Comparison of ENCODE assay signal across 8 cellular contexts in the genomic region with DNA sequence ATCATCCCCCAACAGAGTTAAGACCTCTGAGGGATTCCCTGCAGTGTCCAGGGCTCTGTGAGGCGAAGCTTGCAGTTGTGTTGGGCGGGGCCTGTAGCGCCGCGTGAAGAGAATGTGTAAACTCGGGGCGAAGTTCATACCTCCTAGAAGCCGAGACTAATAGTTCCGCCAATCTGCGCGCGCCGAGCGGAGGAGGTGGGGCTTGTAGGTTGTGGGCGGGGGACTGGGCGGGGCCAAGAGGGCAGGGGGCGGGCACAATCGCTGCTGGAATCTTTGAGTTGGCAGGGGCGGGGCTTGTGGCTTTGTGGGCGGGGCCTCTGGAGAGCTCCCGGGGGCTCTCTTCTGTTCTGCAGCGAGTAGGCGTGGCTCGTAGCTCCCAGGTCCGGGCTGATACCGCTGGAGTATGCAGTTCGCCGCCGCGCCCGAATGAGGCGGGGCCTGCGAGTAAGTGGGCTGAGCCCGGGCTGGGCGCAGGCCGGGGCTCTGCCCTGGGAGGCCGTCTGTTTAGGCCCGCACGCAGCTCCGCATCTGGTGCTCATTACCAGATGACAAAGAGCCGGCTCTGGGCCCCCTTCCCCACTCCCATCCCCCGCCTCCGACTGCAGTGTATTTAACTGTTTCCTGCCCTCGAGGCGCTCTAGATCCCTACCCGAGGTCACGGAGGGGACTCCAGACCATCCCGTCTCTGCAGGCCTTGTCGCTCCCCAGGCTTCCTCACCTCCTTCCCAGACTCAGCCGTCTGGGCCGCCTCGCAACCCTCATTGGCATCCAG. TPM values are rescaled to one million over a fixed set of nuclear protein-coding genes. Genes with fewer than 3 reads are reported as not detected.
DNase-seq lines count a peak whose midpoint lies in the region; ATAC-seq and TF ChIP-seq lines count a peak whose summit lies in the region.

No MANE protein-coding gene starts in this region.

- H3K27ac Mint-ChIP-seq in activated T-cell treated with anti-CD3 and anti-CD28 coated beads, Interleukin-2, amount 50 U/mL, for 72 hours: peak overlapping the region; percentile 84

- peaks cover 41% of the 10 kb centered on the region for H3K4me1 Mint-ChIP-seq in activated T-cell treated with anti-CD3 and anti-CD28 coated beads, Interleukin-2, amount 50 U/mL, for 72 hours (ENCODE audit: low read depth)

- H3K27me3 Mint-ChIP-seq in activated T-cell treated with anti-CD3 and anti-CD28 coated beads, Interleukin-2, amount 50 U/mL, for 72 hours (ENCODE audit: low read depth): no peaks in the 10 kb centered on the region

- no TSS peak for BruUV-seq in Panc1 (replicated peaks; lab: Mats Ljungman, UMichigan)

- in situ Hi-C loops in Panc1 (cut with HindIII; ENCODE audit: low pct_unique_long_range_greater_than_20kb, low sequenced_read_pairs): no loop called here

- no peaks in the 10 kb centered on the region for H3K9me3 Mint-ChIP-seq in activated T-cell treated with anti-CD3 and anti-CD28 coated beads, Interleukin-2, amount 50 U/mL, for 72 hours

- H3K9me3 ChIP-seq in Panc1 (ENCODE audit: control insufficient read depth, insufficient read depth, low read depth, low read length) (no peaks in the 10 kb centered on the region), esophagus muscularis mucosa (no peaks in the 10 kb centered on the region), muscle layer of duodenum (ENCODE audit: control insufficient read depth in 1 of 2, low read length in 2 of 2) (no peaks in the 10 kb centered on the region)

- no peak for TF ChIP-seq EP300 in esophagus muscularis mucosa (IDR thresholded peaks at IDR 0.05)

- WGBS in esophagus muscularis mucosa: 7% methylated on average over 19 of the region's 52 CpGs

- H3K4me1 ChIP-seq in Panc1 (ENCODE audit: control insufficient read depth, insufficient read depth, low read length): peaks cover 10% of the 10 kb centered on the region
- peaks cover 35 to 63% (median 56%) of the 10 kb centered on the region in 4 donors for H3K4me1 ChIP-seq in esophagus muscularis mucosa
- H3K4me1 ChIP-seq in muscle layer of duodenum (ENCODE audit: control insufficient read depth in 1 of 2, insufficient read depth in 2 of 2, low read length in 2 of 2): peaks cover 5 to 54% of the 10 kb centered on the region in 2 donors

- CTCF ChIA-PET in Panc1 (lab: Charles Lee): interaction anchor here (0.5 to 2.1 kb wide), 19 partner anchors 9 to 202 kb away, joined by 3 to 17 read pairs (median 3); a partner anchor contains a TSS

- peak overlapping the region; percentile 72 to 83 for H3K4me3 ChIP-seq in Panc1 (ENCODE audit: low read depth in 2 of 2, low read length in 2 of 2)
- peak overlapping the region; percentile 59 to 75 (median 62) for H3K4me3 ChIP-seq in esophagus muscularis mucosa
- peak overlapping the region; percentile 70 to 75 for H3K4me3 ChIP-seq in muscle layer of duodenum (ENCODE audit: low read depth in 1 of 2, low read length in 2 of 2)

- DNase-seq in DMS53 (lab: John Stamatoyannopoulos, UW) (peak; percentile 99), KG1 (lab: John Stamatoyannopoulos, UW) (peak; percentile 82), Panc1 (ENCODE audit: low read depth, low spot score) (peak; percentile 64), esophagus muscularis mucosa (ENCODE audit: extremely low spot score) (peak; percentile 100)
- DNase-seq in activated T-cell treated with anti-CD3 and anti-CD28 coated beads, Interleukin-2, amount 50 U/mL, for 72 hours: peak; percentile 97
- peak; percentile 98 for DNase-seq in stimulated activated CD8-positive, alpha-beta memory T cell treated with anti-CD3 and anti-CD28 coated beads, Interleukin-7, amount 100 ng/mL, for 1 hour (ENCODE audit: low read depth in 2 of 2)

- H3K27ac ChIP-seq in Panc1 (ENCODE audit: low read length): peak overlapping the region; percentile 86
- H3K27ac ChIP-seq in esophagus muscularis mucosa (replicated peaks in 1 of 4): peak overlapping the region; percentile 83 to 95 (median 89)
- H3K27ac ChIP-seq in muscle layer of duodenum (ENCODE audit: low read length): peak overlapping the region; percentile 82

- H3K36me3 ChIP-seq in Panc1 (ENCODE audit: control insufficient read depth, insufficient read depth, low read length): no peaks in the 10 kb centered on the region
- H3K36me3 ChIP-seq in esophagus muscularis mucosa: no peaks in the 10 kb centered on the region
- no peaks in the 10 kb centered on the region for H3K36me3 ChIP-seq in muscle layer of duodenum (ENCODE audit: control insufficient read depth in 1 of 2, insufficient read depth in 2 of 2, low read length in 2 of 2)

- TF ChIP-seq POLR2A in esophagus muscularis mucosa (IDR thresholded peaks at IDR 0.05; ENCODE audit: low read depth): no peak

- peak overlapping the region; percentile 89 to 92 for H3K4me3 Mint-ChIP-seq in activated T-cell treated with anti-CD3 and anti-CD28 coated beads, Interleukin-2, amount 50 U/mL, for 72 hours

- no peaks in the 10 kb centered on the region for H3K27me3 ChIP-seq in Panc1 (ENCODE audit: control insufficient read depth, insufficient read depth, low read length)
- H3K27me3 ChIP-seq in esophagus muscularis mucosa: peaks cover 0 to 8% (median 0%) of the 10 kb centered on the region in 4 donors
- no peaks in the 10 kb centered on the region for H3K27me3 ChIP-seq in muscle layer of duodenum (ENCODE audit: low read depth, low read length)

- intact Hi-C loops in Panc1 (cut with micrococcal nuclease; ENCODE audit: unreplicated experiment) (loop anchor here (2.0 kb wide), 1 partner anchor 16 kb away; no protein-coding TSS in a partner anchor), esophagus muscularis mucosa (cut with DNase I) (loop anchor here (5.0 kb wide), 1 partner anchor 75 kb away; no protein-coding TSS in a partner anchor)

- peak; percentile 60 for ATAC-seq in GM21737 (IDR thresholded peaks at IDR 0.05; ENCODE audit: unreplicated experiment)
- ATAC-seq in Panc1: peak; percentile 91
- ATAC-seq in activated T-cell treated with anti-CD3 and anti-CD28 coated beads, Interleukin-2, amount 50 U/mL, for 72 hours (replicated peaks in 1 of 2): peak; percentile 74 to 76

- no peaks in the 10 kb centered on the region for H3K36me3 Mint-ChIP-seq in activated T-cell treated with anti-CD3 and anti-CD28 coated beads, Interleukin-2, amount 50 U/mL, for 72 hours (ENCODE audit: insufficient read depth in 2 of 2)

- TF ChIP-seq CTCF in Panc1 (IDR thresholded peaks at IDR 0.05) (no peak), esophagus muscularis mucosa (IDR thresholded peaks at IDR 0.05) (no peak)

- POLR2A ChIA-PET in Panc1 (lab: Charles Lee): interaction anchor here (0.7 to 1.6 kb wide), 3 partner anchors 23 to 53 kb away, joined by 3 to 6 read pairs (median 4); a partner anchor contains a TSS

RNA-seq across cellular contexts. Expression of a gene that starts 4.1 kb away (rescaled TPM):
- total RNA-seq in Panc1 (2021; ENCODE audit: unreplicated experiment) (0.15 TPM), esophagus muscularis mucosa (10 to 100 TPM; 23.0 to 83.8 (median 33.0) TPM)
- polyA plus RNA-seq in Panc1 (2012; ENCODE audit: insufficient read length): not detected
- 1 to 10 TPM; 3.0 to 3.9 TPM for total RNA-seq in activated T-cell treated with anti-CD3 and anti-CD28 coated beads, Interleukin-2, amount 50 U/mL, for 72 hours

RNA-seq across cellular contexts. Expression of a gene that starts 21.0 kb away (rescaled TPM):
- total RNA-seq in Panc1 (2021; ENCODE audit: unreplicated experiment) (11.0 TPM), esophagus muscularis mucosa (under 1 TPM; 0.42 to 0.71 (median 0.54) TPM)
- polyA plus RNA-seq in Panc1 (2012; ENCODE audit: insufficient read length): 16.8 TPM
- total RNA-seq in activated T-cell treated with anti-CD3 and anti-CD28 coated beads, Interleukin-2, amount 50 U/mL, for 72 hours: under 1 TPM in 1 of 2 donors, not detected in 1; 0.10 TPM

RNA-seq across cellular contexts. Expression of a gene that starts 23.5 kb away (rescaled TPM):
- total RNA-seq in Panc1 (2021; ENCODE audit: unreplicated experiment) (21.7 TPM), esophagus muscularis mucosa (1 to 10 TPM; 3.1 to 6.6 (median 4.5) TPM)
- 14.2 TPM for polyA plus RNA-seq in Panc1 (2012; ENCODE audit: insufficient read length)
- total RNA-seq in activated T-cell treated with anti-CD3 and anti-CD28 coated beads, Interleukin-2, amount 50 U/mL, for 72 hours: 1 to 10 TPM; 1.8 to 2.8 TPM

RNA-seq across cellular contexts. Expression of a gene that starts 23.8 kb away (rescaled TPM):
- 196 TPM for total RNA-seq in Panc1 (2021; ENCODE audit: unreplicated experiment)
- polyA plus RNA-seq in Panc1 (2012; ENCODE audit: insufficient read length): 274 TPM
- 10 to 100 TPM; 42.9 to 50.8 TPM for total RNA-seq in activated T-cell treated with anti-CD3 and anti-CD28 coated beads, Interleukin-2, amount 50 U/mL, for 72 hours
- 10 to 100 TPM; 57.7 to 92.5 (median 85.4) TPM for total RNA-seq in esophagus muscularis mucosa

RNA-seq across cellular contexts. Expression of a gene that starts 32.2 kb away (rescaled TPM):
- total RNA-seq in Panc1 (2021; ENCODE audit: unreplicated experiment) (80.5 TPM), esophagus muscularis mucosa (10 to 100 TPM; 22.8 to 35.1 (median 34.1) TPM)
- 89.0 TPM for polyA plus RNA-seq in Panc1 (2012; ENCODE audit: insufficient read length)
- 10 to 100 TPM; 41.4 to 46.4 TPM for total RNA-seq in activated T-cell treated with anti-CD3 and anti-CD28 coated beads, Interleukin-2, amount 50 U/mL, for 72 hours

Comparison
In these comparisons a context has a peak if more than half of its experiments do, and no peak if none do; other contexts are left out.
1. Peak in every context shown above with its lines: DNase-seq, ATAC-seq, H3K4me3 ChIP-seq and H3K27ac ChIP-seq.
2. RNA of a gene that starts 4.1 kb away (total RNA-seq): 23.0 to 83.8 TPM in esophagus muscularis mucosa; 3.0 to 3.9 TPM in activated T-cell treated with anti-CD3 and anti-CD28 coated beads, Interleukin-2, amount 50 U/mL, for 72 hours and 0.15 TPM in Panc1 (single experiment); every median in the first group is over 4 times any median in the second.